ENCODE assay signal across 17 cellular contexts in the genomic region with DNA sequence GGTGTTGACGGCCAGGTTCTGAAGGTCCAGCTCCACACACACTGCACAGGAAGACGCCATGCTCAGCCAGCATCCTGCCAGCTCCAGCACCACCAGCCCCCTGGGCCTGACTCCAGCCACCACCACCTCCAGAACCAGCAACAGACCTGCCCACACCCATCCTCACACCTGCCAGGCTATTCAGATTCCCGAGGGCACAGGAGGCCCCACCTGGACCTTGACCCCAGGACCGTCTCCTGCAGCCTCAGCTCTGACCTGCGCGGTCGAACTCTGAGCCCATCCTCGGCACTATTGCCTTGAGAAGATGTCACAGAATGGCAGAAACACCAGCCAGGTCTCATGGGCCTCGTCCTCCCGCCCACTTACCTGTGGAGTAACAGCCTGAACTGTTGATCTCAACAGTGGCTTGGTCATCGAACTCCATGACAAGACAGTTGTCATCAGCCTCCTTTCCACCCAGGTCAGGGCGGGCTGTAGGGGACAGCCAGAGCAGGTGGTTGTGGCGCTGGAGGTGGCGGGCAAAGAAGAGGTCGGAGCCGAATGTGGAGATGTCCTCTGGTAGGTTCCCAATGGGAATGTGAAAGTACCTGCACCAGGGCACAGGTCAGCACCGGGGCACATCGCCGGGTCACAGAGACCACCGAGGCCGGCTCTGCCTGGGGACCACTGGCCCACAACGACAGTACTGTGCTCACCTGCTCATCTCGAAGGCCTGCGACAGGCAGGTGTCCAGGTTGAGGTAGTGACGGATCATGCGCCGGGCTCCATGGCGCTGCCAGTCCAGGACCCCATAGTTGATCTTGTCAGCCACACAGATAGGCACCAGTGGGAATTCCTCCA. TPM values are rescaled to one million over a fixed set of nuclear protein-coding genes. Genes with fewer than 3 reads are reported as not detected.
"Had no signal": no experiment of that assay in that cellular context is flagged by ENCODE, and none has a peak within 500 bp of the region (broad histone marks: within the 10 kb centered on the region; RNA-seq: fewer than 3 reads in every experiment).

No MANE protein-coding gene starts in this region.

- H3K4me3 ChIP-seq: lung, right atrium auricular region, skin epidermis, thyroid gland had no signal

- H3K27me3 Mint-ChIP-seq: activated B cell treated with CpG ODN at 0.5 μM for 24 hours; activated CD4-positive, alpha-beta T cell treated with anti-CD3 and anti-CD28 coated beads, Interleukin-2, amount 10 ng/mL, durations not matched to agents 24 days and 14 days; brain; naive B cell had no signal

- H3K4me1 Mint-ChIP-seq: activated B cell treated with CpG ODN at 0.5 μM for 24 hours had no signal

- DNase-seq: activated B cell treated with CpG ODN at 0.5 μM for 24 hours; activated CD4-positive, alpha-beta T cell treated with anti-CD3 and anti-CD28 coated beads, Interleukin-2, amount 10 ng/mL, durations not matched to agents 24 days and 14 days; activated T-cell treated with anti-CD3 and anti-CD28 coated beads for 4 hours; amniotic stem cell; dermis blood vessel endothelial cell; immature natural killer cell; left cardiac atrium; naive B cell; thyroid gland had no signal

- H3K27ac Mint-ChIP-seq: activated B cell treated with CpG ODN at 0.5 μM for 24 hours; activated CD4-positive, alpha-beta T cell treated with anti-CD3 and anti-CD28 coated beads, Interleukin-2, amount 10 ng/mL, durations not matched to agents 24 days and 14 days; brain; T-helper 1 cell treated with Interleukin-12 subunit alpha and Interleukin-12 subunit beta and Interleukin-4 antibody, amounts not matched to agents 30 μg/mL and 1 μg/mL, for 36 hours had no signal

- H3K9me3 Mint-ChIP-seq: activated B cell treated with CpG ODN at 0.5 μM for 24 hours; activated CD4-positive, alpha-beta T cell treated with anti-CD3 and anti-CD28 coated beads, Interleukin-2, amount 10 ng/mL, durations not matched to agents 24 days and 14 days; activated naive CD4-positive, alpha-beta T cell treated with anti-CD3 and anti-CD28 coated beads, Interleukin-2, amount 50 U/mL, for 72 hours; brain; immature natural killer cell; naive B cell; T-helper 1 cell treated with Interleukin-12 subunit alpha and Interleukin-12 subunit beta and Interleukin-4 antibody, amounts not matched to agents 30 μg/mL and 1 μg/mL, for 36 hours had no signal

- H3K27me3 ChIP-seq: neutrophil, right atrium auricular region, thyroid gland had no signal

- ATAC-seq: activated naive CD4-positive, alpha-beta T cell treated with anti-CD3 and anti-CD28 coated beads, Interleukin-2, amount 50 U/mL, for 72 hours; left cardiac atrium had no signal

- H3K4me1 ChIP-seq: right atrium auricular region, thyroid gland had no signal

- H3K4me3 Mint-ChIP-seq: activated B cell treated with CpG ODN at 0.5 μM for 24 hours; activated CD4-positive, alpha-beta T cell treated with anti-CD3 and anti-CD28 coated beads, Interleukin-2, amount 10 ng/mL, durations not matched to agents 24 days and 14 days; brain; naive B cell; T-helper 1 cell treated with Interleukin-12 subunit alpha and Interleukin-12 subunit beta and Interleukin-4 antibody, amounts not matched to agents 30 μg/mL and 1 μg/mL, for 36 hours had no signal

- H3K9me3 ChIP-seq: neutrophil, right atrium auricular region, thyroid gland had no signal

- H3K27ac ChIP-seq: neutrophil, right atrium auricular region, skin epidermis, thyroid gland had no signal

RNA-seq across cellular contexts. Expression of gene P2RX2, which starts 23.5 kb away (rescaled TPM):
- total RNA-seq: activated B cell treated with CpG ODN at 0.5 μM for 24 hours; activated CD4-positive, alpha-beta T cell treated with anti-CD3 and anti-CD28 coated beads, Interleukin-2, amount 10 ng/mL, durations not matched to agents 24 days and 14 days; activated CD8-positive, alpha-beta memory T cell treated with anti-CD3 and anti-CD28 coated beads for 36 hours; activated naive CD4-positive, alpha-beta T cell treated with anti-CD3 and anti-CD28 coated beads, Interleukin-2, amount 50 U/mL, for 72 hours; left cardiac atrium; right atrium auricular region had no signal
- polyA plus RNA-seq: immature natural killer cell had no signal

RNA-seq across cellular contexts. Expression of gene LRCOL1, which starts 31.6 kb away (rescaled TPM):
- total RNA-seq: activated B cell treated with CpG ODN at 0.5 μM for 24 hours; activated CD4-positive, alpha-beta T cell treated with anti-CD3 and anti-CD28 coated beads, Interleukin-2, amount 10 ng/mL, durations not matched to agents 24 days and 14 days; activated CD8-positive, alpha-beta memory T cell treated with anti-CD3 and anti-CD28 coated beads for 36 hours; activated naive CD4-positive, alpha-beta T cell treated with anti-CD3 and anti-CD28 coated beads, Interleukin-2, amount 50 U/mL, for 72 hours; left cardiac atrium; right atrium auricular region had no signal
- polyA plus RNA-seq: immature natural killer cell had no signal
